In the genomic region with DNA sequence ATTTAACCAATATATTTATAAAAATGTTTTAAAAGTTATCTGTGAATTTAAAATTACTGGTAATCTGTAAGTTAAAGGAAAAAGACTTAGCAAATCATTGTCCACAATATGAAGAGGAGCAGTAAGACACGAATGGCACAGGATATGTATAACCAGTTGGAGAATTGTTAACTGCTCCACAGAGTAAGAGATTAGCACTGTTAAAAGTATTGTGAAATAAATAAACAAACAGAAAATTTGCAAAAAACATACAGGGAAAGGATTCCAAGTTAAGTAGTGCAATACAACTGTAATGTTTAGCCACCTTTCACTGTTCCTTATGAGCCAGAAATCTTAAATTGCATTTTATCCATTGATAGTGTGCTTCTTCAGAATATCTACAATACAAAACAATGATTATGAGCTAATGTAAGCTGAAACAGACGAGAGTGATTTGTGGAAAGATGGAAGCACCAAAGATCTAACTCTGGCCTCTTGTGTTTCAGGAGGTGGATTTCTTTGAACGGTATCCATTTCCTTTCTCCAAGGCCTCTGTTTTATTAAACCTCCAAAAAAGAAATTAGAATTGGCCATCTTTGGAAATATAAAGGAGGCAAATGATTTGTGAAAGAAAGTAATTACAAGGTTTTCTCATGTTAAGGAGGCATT, we compare ENCODE assay signal across 18 cellular contexts.
DNase-seq lines count a peak whose midpoint lies in the region; ATAC-seq and TF ChIP-seq lines count a peak whose summit lies in the region.
"Had no signal": no experiment of that assay in that cellular context is flagged by ENCODE, and none has a peak within 500 bp of the region (broad histone marks: within the 10 kb centered on the region; RNA-seq: fewer than 3 reads in every experiment).

No MANE protein-coding gene starts in this region.

- no peak for TF ChIP-seq CTCF in IMR-90 (conservative IDR thresholded peaks at IDR 0.05; ENCODE audit: low read depth, low read length)

- no peaks in the 10 kb centered on the region for H4K20me1 ChIP-seq in IMR-90 (ENCODE audit: insufficient read depth, low read length)

- H3K27ac ChIP-seq in IMR-90 (ENCODE audit: insufficient read depth, low read length) (no peak overlapping the region), cingulate gyrus (ENCODE audit: low read depth, low read length) (peak overlapping the region; percentile 34), mesenchymal stem cell (ENCODE audit: low read length, poor library complexity, severe bottlenecking) (no peak overlapping the region), temporal lobe (ENCODE audit: low read depth, low read length) (peak overlapping the region; percentile 73)
- H3K27ac ChIP-seq: HL-60, PC-9, SJCRH30 had no signal

- H3K9me1 ChIP-seq in IMR-90 (ENCODE audit: insufficient read depth, low read length) = no peaks in the 10 kb centered on the region

- H4K91ac ChIP-seq in IMR-90 (ENCODE audit: insufficient read depth, low read depth, low read length) (no peak overlapping the region), mesenchymal stem cell (ENCODE audit: low read length) (no peak overlapping the region)

- dilution Hi-C loops in IMR-90 (cut with HindIII; ENCODE audit: low sequenced_read_pairs, unreplicated experiment) = no loop called here

- H3K4me3 ChIP-seq in IMR-90 (ENCODE audit: insufficient read depth, low read depth, low read length) (no peak overlapping the region), mesenchymal stem cell (ENCODE audit: insufficient read depth in 1 of 2, low read depth in 1 of 2, low read length in 2 of 2) (no peak overlapping the region)
- H3K4me3 ChIP-seq: PC-9, SJCRH30 had no signal

- H3K18ac ChIP-seq in IMR-90 (ENCODE audit: low read depth, low read length) = no peak overlapping the region
- H3K18ac ChIP-seq in mesenchymal stem cell (ENCODE audit: low read depth in 1 of 2, low read length in 2 of 2) = no peak overlapping the region

- H3K36me3 ChIP-seq in IMR-90 (ENCODE audit: control insufficient read depth, insufficient read depth, low read length) = no peaks in the 10 kb centered on the region
- no peaks in the 10 kb centered on the region for H3K36me3 ChIP-seq in mesenchymal stem cell (ENCODE audit: control insufficient read depth in 1 of 2, insufficient read depth in 2 of 2, low read depth in 1 of 2, low read length in 2 of 2)
- H3K36me3 ChIP-seq: SJCRH30 had no signal

- in situ Hi-C loops in IMR-90 (cut with MboI; ENCODE audit: low sequenced_read_pairs) = no loop called here

- no peak overlapping the region for H3K4me2 ChIP-seq in IMR-90 (ENCODE audit: low read depth, low read length)
- no peak overlapping the region for H3K4me2 ChIP-seq in mesenchymal stem cell (ENCODE audit: low read length, poor library complexity, severe bottlenecking)
- H3K4me2 ChIP-seq: PC-9 had no signal

- no peak for TF ChIP-seq POLR2A in IMR-90 (IDR thresholded peaks at IDR 0.05; ENCODE audit: low read depth, low read length)

- H3K56ac ChIP-seq in IMR-90 (ENCODE audit: extremely low read depth, insufficient read depth, low read length) = no peak overlapping the region

- H3K4me1 ChIP-seq in IMR-90 (ENCODE audit: control insufficient read depth, insufficient read depth, low read length) (no peaks in the 10 kb centered on the region), mesenchymal stem cell (ENCODE audit: control insufficient read depth, insufficient read depth, low read depth, low read length) (peaks cover 3% of the 10 kb centered on the region)
- H3K4me1 ChIP-seq: SJCRH30 had no signal

- H3K4ac ChIP-seq in IMR-90 (ENCODE audit: low read depth, low read length) (no peak overlapping the region), mesenchymal stem cell (ENCODE audit: low read depth in 1 of 2, low read length in 2 of 2) (no peak overlapping the region)

- H3K14ac ChIP-seq in IMR-90 (replicated peaks; ENCODE audit: low read depth, low read length) (no peak overlapping the region), mesenchymal stem cell (ENCODE audit: low read length in 2 of 2) (no peak overlapping the region)

- no CpG with 5 or more reads among the region's 3 CpGs for WGBS in IMR-90 (ENCODE audit: extremely low coverage in 2 of 2, insufficient read length in 1 of 2), 2 experiments
- 88% methylated on average over 1 of the region's 3 CpGs for WGBS in mesenchymal stem cell

- no peak for DNase-seq in IMR-90
- peak; percentile 20 for DNase-seq in mesenchymal stem cell
- DNase-seq in DMS53 (lab: John Stamatoyannopoulos, UW) = no peak
- no peak for DNase-seq in AML-193 (lab: John Stamatoyannopoulos, UW)
- no peak for DNase-seq in mucosa of gallbladder (ENCODE audit: low spot score)
- DNase-seq: CD8-positive, alpha-beta T cell; GDM1; KBM-7; NCI-H1417 treated with DMSO at 0.1 percent for 48 hours; NCI-H2029; NCI-H2171; NCI-H774; PC-9; SJCRH30 had no signal

- H3K9ac ChIP-seq in IMR-90 (ENCODE audit: low read depth, low read length) (no peak overlapping the region), mesenchymal stem cell (ENCODE audit: low read length) (no peak overlapping the region)

- no peak overlapping the region for H2BK15ac ChIP-seq in IMR-90 (ENCODE audit: low read depth, low read length)
- H2BK15ac ChIP-seq in mesenchymal stem cell (ENCODE audit: low read depth, poor library complexity, severe bottlenecking) = no peak overlapping the region

- H3K9me3 ChIP-seq in IMR-90 (ENCODE audit: control insufficient read depth, insufficient read depth, low read length) (no peaks in the 10 kb centered on the region), mesenchymal stem cell (ENCODE audit: control insufficient read depth, low read length) (no peaks in the 10 kb centered on the region)
- H3K9me3 ChIP-seq: SJCRH30 had no signal

- no peak overlapping the region for H4K5ac ChIP-seq in IMR-90 (ENCODE audit: low read depth, low read length)

- H2BK20ac ChIP-seq in IMR-90 (ENCODE audit: low read depth, low read length) = no peak overlapping the region

- TF ChIP-seq RAD21 in IMR-90 (IDR thresholded peaks at IDR 0.05; ENCODE audit: low read length) = no peak

- no peak overlapping the region for H2AK5ac ChIP-seq in IMR-90 (ENCODE audit: low read depth, low read length)
- no peak overlapping the region for H2AK5ac ChIP-seq in mesenchymal stem cell (ENCODE audit: low read length, severe bottlenecking)

- intact Hi-C loops in IMR-90 (cut with micrococcal nuclease) = no loop called here

- POLR2A ChIA-PET in IMR-90 (lab: Charles Lee; ENCODE audit: unreplicated experiment) = no interaction called here

- H2BK12ac ChIP-seq in mesenchymal stem cell (ENCODE audit: low read length in 2 of 2) = no peak overlapping the region

- H2AFZ ChIP-seq in IMR-90 (replicated peaks; ENCODE audit: low read length, poor library complexity) = no peak overlapping the region
- H2AFZ ChIP-seq in mesenchymal stem cell (ENCODE audit: low read depth, low read length) = no peak overlapping the region
- H2AFZ ChIP-seq: PC-9 had no signal

- H3K27me3 ChIP-seq in IMR-90 (ENCODE audit: control insufficient read depth, insufficient read depth, low read length) = no peaks in the 10 kb centered on the region
- no peaks in the 10 kb centered on the region for H3K27me3 ChIP-seq in mesenchymal stem cell (ENCODE audit: control insufficient read depth in 1 of 2, insufficient read depth in 1 of 2, low read length in 2 of 2)
- H3K27me3 ChIP-seq: SJCRH30 had no signal

- H2AK9ac ChIP-seq in IMR-90 (replicated peaks; ENCODE audit: low read depth, low read length, poor library complexity) = no peak overlapping the region

- H2BK5ac ChIP-seq in IMR-90 (ENCODE audit: low read depth, low read length, poor library complexity, severe bottlenecking) = no peak overlapping the region
- no peak overlapping the region for H2BK5ac ChIP-seq in mesenchymal stem cell (ENCODE audit: low read depth, low read length, poor library complexity, severe bottlenecking)

- ATAC-seq in IMR-90 (ENCODE audit: low read depth) = no peak
- ATAC-seq: CD8-positive, alpha-beta T cell; HCT116 had no signal

- no TSS peak for BruUV-seq in IMR-90 (replicated peaks; lab: Mats Ljungman, UMichigan)

- H3K23ac ChIP-seq in IMR-90 (ENCODE audit: low read depth, low read length) (no peak overlapping the region), mesenchymal stem cell (ENCODE audit: low read length in 2 of 2) (no peak overlapping the region)

- H4K8ac ChIP-seq in IMR-90 (ENCODE audit: low read depth in 2 of 2, low read length in 2 of 2) (no peak overlapping the region), mesenchymal stem cell (ENCODE audit: low read length) (no peak overlapping the region)

- H2BK120ac ChIP-seq in IMR-90 (ENCODE audit: low read depth, low read length) (no peak overlapping the region), mesenchymal stem cell (ENCODE audit: low read depth, low read length) (no peak overlapping the region)

- H3K79me1 ChIP-seq in IMR-90 (ENCODE audit: low read depth in 1 of 2, low read length in 2 of 2) (no peaks in the 10 kb centered on the region), mesenchymal stem cell (replicated peaks; ENCODE audit: low read length, poor library complexity, severe bottlenecking) (no peaks in the 10 kb centered on the region)

- CTCF ChIA-PET in IMR-90 (lab: Yijun Ruan, JAX) = no interaction called here

TF ChIP-seq in IMR-90, 13 proteins besides CTCF, POLR2A, EP300 and RAD21:
- TF ChIP-seq NFE2L2 (IDR thresholded peaks at IDR 0.05; ENCODE audit: low read depth, low read length) (no peak), CEBPB (IDR thresholded peaks at IDR 0.05; ENCODE audit: low read depth, low read length) (0 out of 2 replicates have a peak, but pooled peaks have one; percentile 4)

Comparison
In these comparisons a context has a peak if more than half of its experiments do, and no peak if none do; other contexts are left out.
1. H3K27ac ChIP-seq: peak in cingulate gyrus (single experiment) and temporal lobe (single experiment); none in IMR-90 (single experiment) and mesenchymal stem cell (single experiment).